ENCODE assay signal across 29 cellular contexts in the genomic region with DNA sequence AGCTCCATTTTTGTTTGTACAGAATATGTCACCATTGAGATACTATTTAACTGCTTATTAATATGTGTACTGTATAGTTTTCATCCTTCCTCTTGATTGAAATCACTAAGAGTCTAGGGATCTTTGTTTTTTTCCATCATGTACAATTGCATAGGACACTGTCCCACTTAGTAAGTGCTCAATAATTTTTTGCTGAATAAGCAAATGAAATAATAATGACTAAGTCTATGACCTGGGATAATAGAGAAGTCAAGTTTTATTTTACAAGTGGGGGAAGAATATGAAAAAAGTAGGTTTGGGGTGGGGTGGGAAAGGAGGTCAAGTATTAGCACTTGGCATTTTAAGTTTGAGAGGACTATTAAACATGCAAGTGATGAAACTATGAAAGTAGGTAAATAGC. TPM values are rescaled to one million over a fixed set of nuclear protein-coding genes. Genes with fewer than 3 reads are reported as not detected.
"Had no signal": no experiment of that assay in that cellular context is flagged by ENCODE, and none has a peak within 500 bp of the region (broad histone marks: within the 10 kb centered on the region; RNA-seq: fewer than 3 reads in every experiment).

No MANE protein-coding gene starts in this region.

- ATAC-seq: foreskin keratinocyte; gastroesophageal sphincter; heart left ventricle; left colon; left lobe of liver; left ventricle myocardium superior; lower lobe of right lung; mucosa of descending colon; naive thymus-derived CD8-positive, alpha-beta T cell had no signal

- H3K79me2 ChIP-seq: hepatocyte had no signal

- H3K4me1 ChIP-seq: esophagus muscularis mucosa, foreskin keratinocyte, gastroesophageal sphincter, heart left ventricle, lower lobe of right lung had no signal

- H3K27me3 ChIP-seq: dorsolateral prefrontal cortex, esophagus muscularis mucosa, foreskin keratinocyte, gastroesophageal sphincter, heart left ventricle, hepatocyte had no signal

- H3K27ac ChIP-seq: coronary artery, dorsolateral prefrontal cortex, esophagus muscularis mucosa, foreskin keratinocyte, gastroesophageal sphincter, heart left ventricle, hepatocyte, lower lobe of right lung had no signal

- H3K4me2 ChIP-seq: hepatocyte had no signal

- H3K4me3 ChIP-seq: coronary artery, dorsolateral prefrontal cortex, esophagus muscularis mucosa, gastroesophageal sphincter, heart left ventricle, hepatocyte, lower lobe of right lung, mucosa of descending colon had no signal

- FAIRE-seq: endothelial cell of umbilical vein, frontal cortex, kidney had no signal

- H3K36me3 ChIP-seq: esophagus muscularis mucosa, gastroesophageal sphincter, heart left ventricle, lower lobe of right lung had no signal

- H2AFZ ChIP-seq: hepatocyte had no signal

- DNase-seq: dermis blood vessel endothelial cell; dorsolateral prefrontal cortex; effector CD4-positive, alpha-beta T cell; effector memory CD4-positive, alpha-beta T cell; foreskin keratinocyte; heart left ventricle; hypothalamus; immature natural killer cell; islet precursor cell; kidney; kidney glomerular epithelial cell; left colon; left ventricle myocardium superior; lower lobe of right lung; mesenchymal stem cell; mucosa of descending colon; naive B cell; naive thymus-derived CD8-positive, alpha-beta T cell had no signal

- H3K9me3 ChIP-seq: esophagus muscularis mucosa, gastroesophageal sphincter, heart left ventricle, lower lobe of right lung, mucosa of descending colon had no signal

RNA-seq across cellular contexts. Expression of a gene that starts 4.5 kb away (rescaled TPM):
- total RNA-seq: dermis blood vessel endothelial cell; kidney; left ventricle myocardium superior; lower lobe of right lung; lung microvascular endothelial cell; myocyte; naive thymus-derived CD8-positive, alpha-beta T cell had no signal
- polyA plus RNA-seq: esophagus, fibroblast of lung, heart left ventricle, immature natural killer cell had no signal
